21 cellular contexts compared by ENCODE assay signal in the genomic region with DNA sequence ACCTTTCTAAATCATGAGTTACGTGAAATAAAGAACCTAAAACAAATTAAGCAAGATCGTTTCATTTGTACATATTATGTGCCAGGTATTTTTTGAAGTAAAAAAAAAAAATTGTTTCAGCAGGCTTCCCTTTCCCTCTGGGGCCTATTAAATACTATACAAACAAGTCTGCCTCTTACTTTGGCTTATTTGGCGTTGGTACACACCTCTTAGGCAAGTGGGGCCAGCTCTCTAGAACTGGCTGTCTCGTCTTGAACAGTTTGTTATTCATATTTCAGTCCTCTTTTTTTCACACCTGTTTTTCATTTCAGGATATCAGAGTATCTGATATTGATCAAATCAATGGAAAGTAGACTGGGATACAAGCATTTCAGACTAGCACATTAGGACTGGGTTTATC. TPM values are rescaled to one million over a fixed set of nuclear protein-coding genes. Genes with fewer than 3 reads are reported as not detected.
DNase-seq lines count a peak whose midpoint lies in the region; ATAC-seq and TF ChIP-seq lines count a peak whose summit lies in the region.
"Had no signal": no experiment of that assay in that cellular context is flagged by ENCODE, and none has a peak within 500 bp of the region (broad histone marks: within the 10 kb centered on the region; RNA-seq: fewer than 3 reads in every experiment).

No MANE protein-coding gene starts in this region.

- H3K4me1 Mint-ChIP-seq in activated T-helper 17 cell treated with anti-CD3 and anti-CD28 coated beads, Interleukin-2, amount 50 U/mL, for 72 hours = no peaks in the 10 kb centered on the region
- H3K4me1 Mint-ChIP-seq: H9, neural crest cell had no signal

- H3K9me3 ChIP-seq in upper lobe of right lung (no peaks in the 10 kb centered on the region), mucosa of descending colon (no peaks in the 10 kb centered on the region)
- H3K9me3 ChIP-seq: BLaER1, Caco-2 had no signal

- H3K4me1 ChIP-seq in upper lobe of right lung (no peaks in the 10 kb centered on the region), mucosa of descending colon (ENCODE audit: low read depth) (no peaks in the 10 kb centered on the region)
- H3K4me1 ChIP-seq: Caco-2 had no signal

- TF ChIP-seq CTCF in upper lobe of right lung (IDR thresholded peaks at IDR 0.05) (no peak), mucosa of descending colon (IDR thresholded peaks at IDR 0.05) (no peak)

- intact Hi-C loops in upper lobe of right lung (cut with DNase I) (loop anchor here (5.0 kb wide), 1 partner anchor 157 kb away; no protein-coding TSS in a partner anchor), mucosa of descending colon (cut with DNase I, micrococcal nuclease) (loop anchor here (5.0 to 10.0 kb wide), 2 partner anchors 157 to 165 kb away; no protein-coding TSS in a partner anchor)

- no peak overlapping the region for H3K4me3 Mint-ChIP-seq in activated T-helper 17 cell treated with anti-CD3 and anti-CD28 coated beads, Interleukin-2, amount 50 U/mL, for 72 hours
- H3K4me3 Mint-ChIP-seq: activated naive CD8-positive, alpha-beta T cell treated with anti-CD3 and anti-CD28 coated beads, Interleukin-2, amount 10 ng/mL, durations not matched to agents 7 days and 5 days; H9; neural crest cell had no signal

- DNase-seq in NCI-H748 (lab: John Stamatoyannopoulos, UW; ENCODE audit: unreplicated experiment) (peak; percentile 3), NCI-H748 treated with DMSO at 0.1 percent for 48 hours (lab: John Stamatoyannopoulos, UW) (no peak), NCI-H2081 treated with DMSO at 0.1 percent for 48 hours (lab: John Stamatoyannopoulos, UW) (peak; percentile 7), upper lobe of right lung (no peak), T-helper 1 cell (no peak), mucosa of descending colon (no peak)
- DNase-seq: activated naive CD8-positive, alpha-beta T cell treated with anti-CD3 and anti-CD28 coated beads, Interleukin-2, amount 10 ng/mL, durations not matched to agents 7 days and 5 days; Caco-2; effector memory CD4-positive, alpha-beta T cell; H9; hippocampal formation; IMR-90; left ventricle myocardium superior; NCI-H187 treated with DMSO at 0.1 percent for 48 hours; T-helper 2 cell; WERI-Rb-1 had no signal

- H3K36me3 Mint-ChIP-seq in activated T-helper 17 cell treated with anti-CD3 and anti-CD28 coated beads, Interleukin-2, amount 50 U/mL, for 72 hours (ENCODE audit: low read depth) = no peaks in the 10 kb centered on the region
- H3K36me3 Mint-ChIP-seq: activated naive CD8-positive, alpha-beta T cell treated with anti-CD3 and anti-CD28 coated beads, Interleukin-2, amount 10 ng/mL, durations not matched to agents 7 days and 5 days had no signal

- peak; percentile 54 for ATAC-seq in esophagus mucosa
- peak; percentile 83 for ATAC-seq in upper lobe of right lung
- no peak for ATAC-seq in activated T-helper 17 cell treated with anti-CD3 and anti-CD28 coated beads, Interleukin-2, amount 50 U/mL, for 72 hours (replicated peaks)
- no peak for ATAC-seq in mucosa of descending colon
- ATAC-seq: left ventricle myocardium superior had no signal

- H3K27me3 Mint-ChIP-seq in activated T-helper 17 cell treated with anti-CD3 and anti-CD28 coated beads, Interleukin-2, amount 50 U/mL, for 72 hours = peaks cover 6% of the 10 kb centered on the region

- no peak overlapping the region for H3K27ac ChIP-seq in upper lobe of right lung
- H3K27ac ChIP-seq: BLaER1, WERI-Rb-1 had no signal

- no peaks in the 10 kb centered on the region for H3K27me3 ChIP-seq in upper lobe of right lung
- H3K27me3 ChIP-seq: BLaER1 had no signal

- no peak overlapping the region for H3K4me3 ChIP-seq in upper lobe of right lung
- H3K4me3 ChIP-seq in mucosa of descending colon = no peak overlapping the region
- H3K4me3 ChIP-seq: BLaER1 had no signal

- H3K9me3 Mint-ChIP-seq in activated T-helper 17 cell treated with anti-CD3 and anti-CD28 coated beads, Interleukin-2, amount 50 U/mL, for 72 hours = no peaks in the 10 kb centered on the region
- H3K9me3 Mint-ChIP-seq: activated naive CD8-positive, alpha-beta T cell treated with anti-CD3 and anti-CD28 coated beads, Interleukin-2, amount 10 ng/mL, durations not matched to agents 7 days and 5 days; activated T-helper 2 cell treated with anti-CD3 and anti-CD28 coated beads, Interferon-gamma antibody, Interleukin-2, Interleukin-4, amounts not matched to agents 10 μg/mL and 5 μg/mL and 100 μg/mL, durations not matched to agents 14 hours and 24 hours and 36 hours; H9; neural crest cell had no signal

- no peak overlapping the region for H3K27ac Mint-ChIP-seq in activated T-helper 17 cell treated with anti-CD3 and anti-CD28 coated beads, Interleukin-2, amount 50 U/mL, for 72 hours
- H3K27ac Mint-ChIP-seq: activated naive CD8-positive, alpha-beta T cell treated with anti-CD3 and anti-CD28 coated beads, Interleukin-2, amount 10 ng/mL, durations not matched to agents 7 days and 5 days; activated T-helper 2 cell treated with anti-CD3 and anti-CD28 coated beads, Interferon-gamma antibody, Interleukin-2, Interleukin-4, amounts not matched to agents 10 μg/mL and 5 μg/mL and 100 μg/mL, durations not matched to agents 14 hours and 24 hours and 36 hours; H9 had no signal

- H3K36me3 ChIP-seq in upper lobe of right lung = no peaks in the 10 kb centered on the region
- no peaks in the 10 kb centered on the region for H3K36me3 ChIP-seq in mucosa of descending colon (ENCODE audit: low read depth)
- H3K36me3 ChIP-seq: BLaER1, WERI-Rb-1 had no signal

RNA-seq across cellular contexts. Expression of gene PPP3R1, which starts 27.4 kb away (rescaled TPM):
- 40.8 TPM for total RNA-seq in esophagus mucosa
- 59.2 TPM for total RNA-seq in upper lobe of right lung
- 10 to 100 TPM; 54.1 to 70.0 TPM for total RNA-seq in activated T-helper 17 cell treated with anti-CD3 and anti-CD28 coated beads, Interleukin-2, amount 50 U/mL, for 72 hours
- total RNA-seq in mucosa of descending colon = 10 to 100 TPM; 45.9 to 54.0 (median 53.4) TPM

RNA-seq across cellular contexts. Expression of gene CNRIP1, which starts 40.1 kb away (rescaled TPM):
- total RNA-seq in esophagus mucosa = 1.6 TPM
- 23.8 TPM for total RNA-seq in upper lobe of right lung
- not detected for total RNA-seq in activated T-helper 17 cell treated with anti-CD3 and anti-CD28 coated beads, Interleukin-2, amount 50 U/mL, for 72 hours
- total RNA-seq in mucosa of descending colon = 10 to 100 TPM in 1 of 3 donors, 1 to 10 TPM in 2; 4.1 to 20.0 (median 6.2) TPM
- total RNA-seq: activated naive CD8-positive, alpha-beta T cell treated with anti-CD3 and anti-CD28 coated beads, Interleukin-2, amount 10 ng/mL, durations not matched to agents 7 days and 5 days; activated T-helper 2 cell treated with anti-CD3 and anti-CD28 coated beads, Interferon-gamma antibody, Interleukin-2, Interleukin-4, amounts not matched to agents 10 μg/mL and 5 μg/mL and 100 μg/mL, durations not matched to agents 14 hours and 24 hours and 36 hours; Caco-2 had no signal

Comparison
In these comparisons a context has a peak if more than half of its experiments do, and no peak if none do; other contexts are left out.
1. DNase-seq: peak in NCI-H748 (single experiment) and NCI-H2081 treated with DMSO at 0.1 percent for 48 hours (single experiment); none in NCI-H748 treated with DMSO at 0.1 percent for 48 hours (single experiment), upper lobe of right lung (single experiment), T-helper 1 cell (0 of 5) and mucosa of descending colon (0 of 3).
2. ATAC-seq: peak in esophagus mucosa (single experiment) and upper lobe of right lung (single experiment); none in activated T-helper 17 cell treated with anti-CD3 and anti-CD28 coated beads, Interleukin-2, amount 50 U/mL, for 72 hours (single experiment) and mucosa of descending colon (single experiment).